In the genomic region with DNA sequence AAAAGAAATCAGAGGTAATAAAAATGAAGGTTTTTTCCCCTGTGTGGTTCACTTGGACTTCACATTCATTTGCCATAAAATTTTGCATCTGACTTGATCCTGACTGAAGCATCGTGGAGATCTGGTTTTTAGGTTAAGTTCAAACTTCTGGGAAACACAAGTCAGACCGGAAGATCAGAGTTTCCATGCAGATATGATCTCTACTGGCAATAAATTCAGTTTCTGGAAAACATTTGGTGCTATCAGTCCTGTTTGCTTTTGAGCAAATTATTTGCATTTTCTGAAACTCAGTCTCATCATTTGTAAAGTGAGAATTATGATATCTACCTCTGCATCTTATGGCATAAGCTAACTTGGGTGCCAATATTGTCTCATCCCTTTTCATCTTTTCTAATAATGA, we compare ENCODE assay signal across 23 cellular contexts.
"Had no signal": no experiment of that assay in that cellular context is flagged by ENCODE, and none has a peak within 500 bp of the region (broad histone marks: within the 10 kb centered on the region; RNA-seq: fewer than 3 reads in every experiment).

No MANE protein-coding gene starts in this region.

- ATAC-seq: activated CD8-positive, alpha-beta memory T cell treated with anti-CD3 and anti-CD28 coated beads, Interleukin-2, amount 10 ng/mL, durations not matched to agents 7 days and 5 days had no signal

- H3K4me1 ChIP-seq: ascending aorta, esophagus muscularis mucosa, gastrocnemius medialis had no signal

- H3K4me3 Mint-ChIP-seq: activated CD4-positive, alpha-beta memory T cell treated with anti-CD3 and anti-CD28 coated beads for 36 hours; activated CD4-positive, alpha-beta T cell treated with anti-CD3 and anti-CD28 coated beads for 36 hours; activated CD4-positive, alpha-beta T cell treated with anti-CD3 and anti-CD28 coated beads, Interleukin-2, amount 10 ng/mL, durations not matched to agents 24 days and 14 days; activated CD8-positive, alpha-beta memory T cell treated with anti-CD3 and anti-CD28 coated beads, Interleukin-2, amount 10 ng/mL, durations not matched to agents 7 days and 5 days; activated CD8-positive, alpha-beta T cell treated with anti-CD3 and anti-CD28 coated beads, Interleukin-2, amount 10 ng/mL, durations not matched to agents 7 days and 5 days; activated naive CD4-positive, alpha-beta T cell treated with anti-CD3 and anti-CD28 coated beads, Interleukin-2, amount 10 ng/mL, durations not matched to agents 7 days and 5 days; activated naive CD8-positive, alpha-beta T cell treated with anti-CD3 and anti-CD28 coated beads, Interleukin-2, amount 10 ng/mL, durations not matched to agents 7 days and 5 days; activated T-helper 1 cell treated with anti-CD3 and anti-CD28 coated beads, Interleukin-12 subunit alpha, Interleukin-12 subunit beta, Interleukin-2, Interleukin-4 antibody, amounts not matched to agents 30 ng/mL and 10 ng/mL and 1 ng/mL, durations not matched to agents 14 hours and 24 hours and 36 hours; brain; central memory CD8-positive, alpha-beta T cell; dendritic cell treated with granulocyte-macrophage colony-stimulating factor and Interleukin-4, amounts not matched to agents 40 ng/mL and 50 ng/mL, for 4 days; endodermal cell had no signal

- H3K27ac ChIP-seq: ascending aorta, coronary artery, dorsolateral prefrontal cortex, esophagus muscularis mucosa, foreskin keratinocyte, gastrocnemius medialis, WERI-Rb-1 had no signal

- H3K4me1 Mint-ChIP-seq: activated CD4-positive, alpha-beta T cell treated with anti-CD3 and anti-CD28 coated beads, Interleukin-2, amount 10 ng/mL, durations not matched to agents 24 days and 14 days; activated naive CD4-positive, alpha-beta T cell treated with anti-CD3 and anti-CD28 coated beads, Interleukin-2, amount 10 ng/mL, durations not matched to agents 7 days and 5 days; activated naive CD8-positive, alpha-beta T cell treated with anti-CD3 and anti-CD28 coated beads, Interleukin-2, amount 10 ng/mL, durations not matched to agents 7 days and 5 days; central memory CD8-positive, alpha-beta T cell had no signal

- DNase-seq: activated CD4-positive, CD25-positive, alpha-beta regulatory T cell; activated gamma-delta T cell; foreskin keratinocyte; gastrocnemius medialis had no signal

- H3K9me3 Mint-ChIP-seq: activated CD4-positive, alpha-beta T cell treated with anti-CD3 and anti-CD28 coated beads, Interleukin-2, amount 10 ng/mL, durations not matched to agents 24 days and 14 days; activated naive CD4-positive, alpha-beta T cell treated with anti-CD3 and anti-CD28 coated beads, Interleukin-2, amount 10 ng/mL, durations not matched to agents 7 days and 5 days; activated naive CD8-positive, alpha-beta T cell treated with anti-CD3 and anti-CD28 coated beads, Interleukin-2, amount 10 ng/mL, durations not matched to agents 7 days and 5 days; activated T-helper 1 cell treated with anti-CD3 and anti-CD28 coated beads, Interleukin-12 subunit alpha, Interleukin-12 subunit beta, Interleukin-2, Interleukin-4 antibody, amounts not matched to agents 30 ng/mL and 10 ng/mL and 1 ng/mL, durations not matched to agents 14 hours and 24 hours and 36 hours; central memory CD8-positive, alpha-beta T cell; dendritic cell treated with granulocyte-macrophage colony-stimulating factor and Interleukin-4, amounts not matched to agents 40 ng/mL and 50 ng/mL, for 4 days; endodermal cell had no signal

- H3K36me3 ChIP-seq: ascending aorta, esophagus muscularis mucosa, gastrocnemius medialis, WERI-Rb-1 had no signal

- H3K27ac Mint-ChIP-seq: activated CD4-positive, alpha-beta memory T cell treated with anti-CD3 and anti-CD28 coated beads for 36 hours; activated CD4-positive, alpha-beta T cell treated with anti-CD3 and anti-CD28 coated beads for 36 hours; activated CD8-positive, alpha-beta memory T cell treated with anti-CD3 and anti-CD28 coated beads, Interleukin-2, amount 10 ng/mL, durations not matched to agents 7 days and 5 days; activated CD8-positive, alpha-beta T cell treated with anti-CD3 and anti-CD28 coated beads, Interleukin-2, amount 10 ng/mL, durations not matched to agents 7 days and 5 days; activated naive CD4-positive, alpha-beta T cell treated with anti-CD3 and anti-CD28 coated beads, Interleukin-2, amount 10 ng/mL, durations not matched to agents 7 days and 5 days; activated naive CD4-positive, alpha-beta T cell treated with anti-CD3 and anti-CD28 coated beads, Interleukin-2, amount 50 U/mL, for 72 hours; activated naive CD8-positive, alpha-beta T cell treated with anti-CD3 and anti-CD28 coated beads, Interleukin-2, amount 10 ng/mL, durations not matched to agents 7 days and 5 days; activated T-helper 1 cell treated with anti-CD3 and anti-CD28 coated beads, Interleukin-12 subunit alpha, Interleukin-12 subunit beta, Interleukin-2, Interleukin-4 antibody, amounts not matched to agents 30 ng/mL and 10 ng/mL and 1 ng/mL, durations not matched to agents 14 hours and 24 hours and 36 hours; brain; dendritic cell treated with granulocyte-macrophage colony-stimulating factor and Interleukin-4, amounts not matched to agents 40 ng/mL and 50 ng/mL, for 4 days; endodermal cell had no signal

- FAIRE-seq: bronchial epithelial cell had no signal

- H3K4me3 ChIP-seq: ascending aorta, coronary artery, dorsolateral prefrontal cortex, esophagus muscularis mucosa, gastrocnemius medialis had no signal

- H3K36me3 Mint-ChIP-seq: activated CD4-positive, alpha-beta memory T cell treated with anti-CD3 and anti-CD28 coated beads for 36 hours; activated CD8-positive, alpha-beta memory T cell treated with anti-CD3 and anti-CD28 coated beads, Interleukin-2, amount 10 ng/mL, durations not matched to agents 7 days and 5 days; activated naive CD4-positive, alpha-beta T cell treated with anti-CD3 and anti-CD28 coated beads, Interleukin-2, amount 10 ng/mL, durations not matched to agents 7 days and 5 days; activated naive CD4-positive, alpha-beta T cell treated with anti-CD3 and anti-CD28 coated beads, Interleukin-2, amount 50 U/mL, for 72 hours; activated naive CD8-positive, alpha-beta T cell treated with anti-CD3 and anti-CD28 coated beads, Interleukin-2, amount 10 ng/mL, durations not matched to agents 7 days and 5 days; brain had no signal

- H3K27me3 ChIP-seq: ascending aorta, esophagus muscularis mucosa, foreskin keratinocyte, gastrocnemius medialis had no signal

- H3K9me3 ChIP-seq: ascending aorta, esophagus muscularis mucosa, gastrocnemius medialis had no signal
